In genomic region chr14:73491256-73491976, GRCh38 we compare ENCODE assay signal across 8 cellular contexts. TPM values are rescaled to one million over a fixed set of nuclear protein-coding genes. Genes with fewer than 3 reads are reported as not detected.
DNase-seq lines count a peak whose midpoint lies in the region; ATAC-seq lines count a peak whose summit lies in the region.

No MANE protein-coding gene starts in this region.

- H3K4me3 ChIP-seq in effector memory CD4-positive, alpha-beta T cell (ENCODE audit: insufficient read depth, low read depth, low read length, poor library complexity, severe bottlenecking) = peak overlapping the region; percentile 95
- H3K4me3 ChIP-seq in mucosa of stomach (ENCODE audit: low read length) = peak overlapping the region; percentile 72

- H3K36me3 ChIP-seq in effector memory CD4-positive, alpha-beta T cell (ENCODE audit: control insufficient read depth, insufficient read depth, low read length) = peaks cover 13% of the 10 kb centered on the region
- no peaks in the 10 kb centered on the region for H3K36me3 ChIP-seq in mucosa of stomach (ENCODE audit: control insufficient read depth, insufficient read depth, low read length)

- H3K9me3 ChIP-seq in effector memory CD4-positive, alpha-beta T cell (ENCODE audit: control insufficient read depth, low read length) = no peaks in the 10 kb centered on the region
- H3K9me3 ChIP-seq in mucosa of stomach (ENCODE audit: control insufficient read depth, low read length) = no peaks in the 10 kb centered on the region

- peak overlapping the region; percentile 93 for H3K27ac ChIP-seq in effector memory CD4-positive, alpha-beta T cell (ENCODE audit: insufficient read depth, low read length, poor library complexity, severe bottlenecking)

- peak overlapping the region; percentile 73 for H3K9ac ChIP-seq in mucosa of stomach (ENCODE audit: low read length)

- DNase-seq in 8988T (peak; percentile 49), NCI-H460 (ENCODE audit: extremely low read depth, low read depth) (peak; percentile 30)
- peak; percentile 21 to 46 for DNase-seq in activated CD8-positive, alpha-beta memory T cell treated with anti-CD3 and anti-CD28 coated beads for 1 hour (ENCODE audit: extremely low read depth in 1 of 2, low read depth in 1 of 2)
- DNase-seq in effector memory CD4-positive, alpha-beta T cell = peak; percentile 65 to 69 (median 66)
- DNase-seq in stimulated activated CD8-positive, alpha-beta memory T cell treated with anti-CD3 and anti-CD28 coated beads, Interleukin-7, amount 100 ng/mL, for 24 hours (ENCODE audit: low read depth) = peak; percentile 43

- no peaks in the 10 kb centered on the region for H3K27me3 ChIP-seq in effector memory CD4-positive, alpha-beta T cell (replicated peaks; ENCODE audit: control insufficient read depth, insufficient read depth, low read length, poor library complexity, severe bottlenecking)
- no peaks in the 10 kb centered on the region for H3K27me3 ChIP-seq in mucosa of stomach (ENCODE audit: control insufficient read depth, insufficient read depth, low read length)

- ATAC-seq in GM18858 (IDR thresholded peaks at IDR 0.05; ENCODE audit: unreplicated experiment) (peak; percentile 36), HG03066 (IDR thresholded peaks at IDR 0.05; ENCODE audit: low read depth, unreplicated experiment) (peak; percentile 56)

- H3K4me1 ChIP-seq in effector memory CD4-positive, alpha-beta T cell (ENCODE audit: control insufficient read depth, insufficient read depth, low read length, poor library complexity, severe bottlenecking) = peaks cover 29% of the 10 kb centered on the region
- H3K4me1 ChIP-seq in mucosa of stomach (ENCODE audit: control insufficient read depth, insufficient read depth, low read length) = peaks cover 8% of the 10 kb centered on the region

RNA-seq across cellular contexts. Expression of gene RIOX1, which starts 0.7 kb away (rescaled TPM):
- total RNA-seq in NCI-H460 (2014; rRNA removed; shearing (Covaris generic)) = 16.3 and 17.3 TPM in 2 replicates
- polyA plus RNA-seq in NCI-H460 (2014; cell fraction: nucleus; rRNA removed) = 24.3 and 29.0 TPM in 2 replicates

RNA-seq across cellular contexts. Expression of gene NUMB, which starts 33.1 kb away (rescaled TPM):
- total RNA-seq in NCI-H460 (2014; rRNA removed; shearing (Covaris generic)) = 22.0 and 34.4 TPM in 2 replicates
- polyA plus RNA-seq in NCI-H460 (2014; cell fraction: nucleus; rRNA removed) = 12.5 and 16.4 TPM in 2 replicates

RNA-seq across cellular contexts. Expression of gene ACOT1, which starts 45.5 kb away (rescaled TPM):
- total RNA-seq in NCI-H460 (2014; rRNA removed; shearing (Covaris generic)) = 2.7 and 3.2 TPM in 2 replicates
- 1.6 and 5.6 TPM in 2 replicates for polyA plus RNA-seq in NCI-H460 (2014; cell fraction: nucleus; rRNA removed)

Comparison
In these comparisons a context has a peak if more than half of its experiments do, and no peak if none do; other contexts are left out.
1. Peak in every context shown above with its lines: DNase-seq, ATAC-seq, H3K4me3 ChIP-seq and H3K27ac ChIP-seq.